In the genomic region with DNA sequence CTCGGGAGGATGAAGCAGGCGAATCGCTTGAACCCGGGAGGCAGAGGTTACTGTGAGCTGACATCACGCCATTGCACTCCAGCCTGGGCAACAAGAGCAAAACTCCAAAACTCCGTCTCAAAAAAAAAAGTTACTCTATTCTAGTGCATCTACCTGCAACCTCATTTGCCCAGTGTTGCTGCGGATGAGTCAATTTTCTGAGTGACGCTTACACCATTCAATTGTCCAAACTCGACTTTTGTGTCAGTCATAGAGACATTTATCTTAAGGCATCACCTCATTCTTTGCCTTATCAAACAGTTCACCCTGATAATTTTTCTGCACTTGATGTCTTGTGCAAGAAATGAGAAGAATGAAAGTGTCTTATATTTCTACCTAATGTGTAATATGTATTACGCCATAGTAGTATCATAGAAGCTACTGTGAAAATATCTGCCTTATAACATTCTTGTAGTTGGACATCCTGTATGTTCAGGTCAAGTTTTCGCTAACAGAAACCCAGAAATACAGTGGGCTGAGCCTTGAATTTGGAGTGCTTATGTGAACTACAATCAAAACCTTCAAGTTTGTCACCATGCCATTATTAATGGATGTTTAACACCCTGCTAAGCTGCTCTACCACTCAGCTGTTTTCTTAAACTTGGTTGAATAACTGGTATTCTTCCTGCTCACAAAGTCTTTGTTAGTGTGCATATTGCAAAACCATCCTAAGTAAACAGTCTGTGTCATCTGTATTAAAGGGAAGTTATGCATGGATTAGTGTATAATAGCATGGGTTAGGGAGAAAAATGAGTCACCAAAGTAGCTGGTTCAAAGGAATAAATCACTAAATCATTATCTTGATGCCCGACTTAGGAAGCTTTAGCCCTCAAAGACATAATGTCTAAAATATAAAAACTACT, we compare ENCODE assay signal across 12 cellular contexts.
DNase-seq lines count a peak whose midpoint lies in the region; ATAC-seq lines count a peak whose summit lies in the region.
"Had no signal": no experiment of that assay in that cellular context is flagged by ENCODE, and none has a peak within 500 bp of the region (broad histone marks: within the 10 kb centered on the region; RNA-seq: fewer than 3 reads in every experiment).

No MANE protein-coding gene starts in this region.

- no peak overlapping the region for H3K27ac ChIP-seq in CD4-positive, alpha-beta memory T cell (ENCODE audit: low read depth, low read length)
- H3K27ac ChIP-seq: spleen had no signal

- H3K36me3 ChIP-seq in CD4-positive, alpha-beta memory T cell (ENCODE audit: insufficient read depth, low read length), result no peaks in the 10 kb centered on the region
- H3K36me3 ChIP-seq: spleen had no signal

- no peak for ATAC-seq in natural killer cell treated with Interleukin-12 subunit alpha and Interleukin-12 subunit beta and Interleukin-15 and Interleukin-18, amount 100 ng/mL, for 72 hours

- intact Hi-C loops in CD4-positive, alpha-beta memory T cell (cut with micrococcal nuclease), result no loop called here

- H3K27me3 Mint-ChIP-seq in CD4-positive, alpha-beta memory T cell, result no peaks in the 10 kb centered on the region
- no peaks in the 10 kb centered on the region for H3K27me3 Mint-ChIP-seq in natural killer cell treated with Interleukin-12 subunit alpha and Interleukin-12 subunit beta and Interleukin-15 and Interleukin-18, amount 100 ng/mL, for 72 hours
- H3K27me3 Mint-ChIP-seq: B cell had no signal

- POLR2A ChIA-PET in CD4-positive, alpha-beta memory T cell (lab: Charles Lee; ENCODE audit: partially characterized antibody), result no interaction called here

- no peaks in the 10 kb centered on the region for H3K27me3 ChIP-seq in CD4-positive, alpha-beta memory T cell (ENCODE audit: insufficient read depth, low read length)
- H3K27me3 ChIP-seq: spleen had no signal

- no peak overlapping the region for H3K4me3 Mint-ChIP-seq in CD4-positive, alpha-beta memory T cell
- no peak overlapping the region for H3K4me3 Mint-ChIP-seq in natural killer cell treated with Interleukin-12 subunit alpha and Interleukin-12 subunit beta and Interleukin-15 and Interleukin-18, amount 100 ng/mL, for 72 hours
- H3K4me3 Mint-ChIP-seq: activated naive CD8-positive, alpha-beta T cell; B cell had no signal

- peaks cover 9% of the 10 kb centered on the region for H3K4me1 ChIP-seq in CD4-positive, alpha-beta memory T cell (ENCODE audit: insufficient read depth, low read length)
- H3K4me1 ChIP-seq: spleen had no signal

- H3K36me3 Mint-ChIP-seq in CD4-positive, alpha-beta memory T cell, result no peaks in the 10 kb centered on the region
- H3K36me3 Mint-ChIP-seq in natural killer cell treated with Interleukin-12 subunit alpha and Interleukin-12 subunit beta and Interleukin-15 and Interleukin-18, amount 100 ng/mL, for 72 hours, result no peaks in the 10 kb centered on the region
- H3K36me3 Mint-ChIP-seq: activated naive CD8-positive, alpha-beta T cell had no signal

- peaks cover 0 to 13% (median 3%) of the 10 kb centered on the region in 4 donors for H3K4me1 Mint-ChIP-seq in CD4-positive, alpha-beta memory T cell
- peaks cover 17 to 18% of the 10 kb centered on the region in 2 donors for H3K4me1 Mint-ChIP-seq in natural killer cell treated with Interleukin-12 subunit alpha and Interleukin-12 subunit beta and Interleukin-15 and Interleukin-18, amount 100 ng/mL, for 72 hours (ENCODE audit: low read depth in 2 of 2)
- H3K4me1 Mint-ChIP-seq: B cell had no signal

- H3K9me3 ChIP-seq in CD4-positive, alpha-beta memory T cell (ENCODE audit: control insufficient read depth in 1 of 2, low read length in 2 of 2), result no peaks in the 10 kb centered on the region
- H3K9me3 ChIP-seq: spleen had no signal

- H3K27ac Mint-ChIP-seq in CD4-positive, alpha-beta memory T cell, result no peak overlapping the region
- H3K27ac Mint-ChIP-seq in natural killer cell treated with Interleukin-12 subunit alpha and Interleukin-12 subunit beta and Interleukin-15 and Interleukin-18, amount 100 ng/mL, for 72 hours, result no peak overlapping the region
- H3K27ac Mint-ChIP-seq: activated naive CD8-positive, alpha-beta T cell; B cell had no signal

- H3K9me3 Mint-ChIP-seq in CD4-positive, alpha-beta memory T cell, result peaks cover 0 to 6% (median 2%) of the 10 kb centered on the region in 8 donors
- peaks cover 5% of the 10 kb centered on the region for H3K9me3 Mint-ChIP-seq in natural killer cell treated with Interleukin-12 subunit alpha and Interleukin-12 subunit beta and Interleukin-15 and Interleukin-18, amount 100 ng/mL, for 72 hours

- H3K4me3 ChIP-seq in CD4-positive, alpha-beta memory T cell (ENCODE audit: low read length in 2 of 2), result no peak overlapping the region
- H3K4me3 ChIP-seq: spleen had no signal

- DNase-seq in NOMO-1 treated with DMSO at 0.1 percent for 48 hours (lab: John Stamatoyannopoulos, UW; ENCODE audit: unreplicated experiment) (peak; percentile 15), NOMO-1 treated with dmso at 0.1 percent for 144 hours (lab: John Stamatoyannopoulos, UW; ENCODE audit: unreplicated experiment) (no peak), SW480 (ENCODE audit: low spot score) (peak; percentile 21), fibroblast of the conjunctiva (ENCODE audit: low read depth) (peak; percentile 44), stromal cell of bone marrow (ENCODE audit: low read depth) (peak; percentile 80), NCI-H2196 (lab: John Stamatoyannopoulos, UW; ENCODE audit: unreplicated experiment) (no peak)
- no peak for DNase-seq in CD4-positive, alpha-beta memory T cell
- DNase-seq in natural killer cell treated with Interleukin-12 subunit alpha and Interleukin-12 subunit beta and Interleukin-15 and Interleukin-18, amount 100 ng/mL, for 72 hours (ENCODE audit: low spot score), result no peak
- DNase-seq: mesendoderm, spleen had no signal

- CTCF ChIA-PET in CD4-positive, alpha-beta memory T cell (lab: Charles Lee; ENCODE audit: partially characterized antibody), result no interaction called here

Comparison
In these comparisons a context has a peak if more than half of its experiments do, and no peak if none do; other contexts are left out.
1. DNase-seq: peak in NOMO-1 treated with DMSO at 0.1 percent for 48 hours (single experiment), SW480 (single experiment), fibroblast of the conjunctiva (single experiment) and stromal cell of bone marrow (single experiment); none in NOMO-1 treated with dmso at 0.1 percent for 144 hours (single experiment), CD4-positive, alpha-beta memory T cell (0 of 5), natural killer cell treated with Interleukin-12 subunit alpha and Interleukin-12 subunit beta and Interleukin-15 and Interleukin-18, amount 100 ng/mL, for 72 hours (single experiment) and NCI-H2196 (single experiment).